34 cellular contexts compared by ENCODE assay signal in the genomic region with DNA sequence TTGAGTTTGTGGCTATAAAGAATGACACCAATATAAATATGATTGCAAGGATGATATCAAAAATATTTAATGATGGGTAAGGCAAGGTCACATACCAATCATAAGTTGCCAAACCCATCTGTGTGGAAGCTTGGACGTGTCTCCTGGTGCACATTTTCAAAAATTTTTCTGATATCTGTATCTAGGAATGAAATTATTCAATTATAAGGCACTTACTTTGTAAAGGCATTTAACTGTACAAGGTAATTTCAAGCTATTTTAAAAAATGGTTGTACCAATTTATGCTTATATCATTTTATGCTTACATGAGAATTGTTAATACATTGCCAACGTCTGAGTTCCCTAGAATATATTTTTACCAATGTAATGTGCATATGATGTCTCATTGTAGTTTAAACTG.
"Had no signal": no experiment of that assay in that cellular context is flagged by ENCODE, and none has a peak within 500 bp of the region (broad histone marks: within the 10 kb centered on the region; RNA-seq: fewer than 3 reads in every experiment).

No MANE protein-coding gene starts in this region.

- H3K4me2 ChIP-seq: KMS-11 had no signal

- DNase-seq: Karpas-422, Kasumi-1, MG63, MM.1S, MV-4-11, NCI-H1048, NCI-H1092, NCI-H1092 treated with DMSO at 0.1 percent for 48 hours, NCI-H1105, NCI-H1105 treated with DMSO at 0.1 percent for 48 hours, NCI-H1417, NCI-H1417 treated with DMSO at 0.1 percent for 48 hours, NCI-H1436, NCI-H1436 treated with DMSO at 0.1 percent for 48 hours, NCI-H146, NCI-H1694, NCI-H1694 treated with DMSO at 0.1 percent for 48 hours, NCI-H187, NCI-H187 treated with DMSO at 0.1 percent for 48 hours, NCI-H1930, NCI-H2029, NCI-H2029 treated with DMSO at 0.1 percent for 48 hours, NCI-H2081, NCI-H2081 treated with DMSO at 0.1 percent for 48 hours, NCI-H2107, NCI-H2171, NCI-H2171 treated with DMSO at 0.1 percent for 48 hours, NCI-H2227 treated with DMSO at 0.1 percent for 48 hours, NCI-H226, NCI-H345, NCI-H446, NCI-H446 treated with DMSO at 0.1 percent for 48 hours, NCI-H510A had no signal

- H3K27me3 ChIP-seq: MG63 had no signal

- H3K4me3 ChIP-seq: MG63 had no signal

- H3K9ac ChIP-seq: KMS-11 had no signal

- H3K27ac ChIP-seq: KMS-11 had no signal

- H3K36me3 ChIP-seq: MG63 had no signal

- H3K9me3 ChIP-seq: MG63 had no signal
